12 cellular contexts compared by ENCODE assay signal in genomic region chr13:74930402-74931165, GRCh38.
DNase-seq lines count a peak whose midpoint lies in the region; ATAC-seq and TF ChIP-seq lines count a peak whose summit lies in the region.
"Had no signal": no experiment of that assay in that cellular context is flagged by ENCODE, and none has a peak within 500 bp of the region (broad histone marks: within the 10 kb centered on the region; RNA-seq: fewer than 3 reads in every experiment).

No MANE protein-coding gene starts in this region.

- H3K27me3 ChIP-seq in skeletal muscle satellite cell (ENCODE audit: control insufficient read depth, insufficient read depth, low read length) = no peaks in the 10 kb centered on the region
- H3K27me3 ChIP-seq: neural progenitor cell had no signal

- no peak overlapping the region for H2AFZ ChIP-seq in OCI-LY7 (ENCODE audit: low read length)
- H2AFZ ChIP-seq: neural progenitor cell had no signal

- H3K4me3 ChIP-seq in epithelial cell of esophagus (ENCODE audit: low read length) (no peak overlapping the region), skeletal muscle satellite cell (ENCODE audit: low read length) (no peak overlapping the region), OCI-LY7 (ENCODE audit: low read depth, low read length, poor library complexity, severe bottlenecking) (no peak overlapping the region)
- H3K4me3 ChIP-seq: neural progenitor cell had no signal

- H3K36me3 Mint-ChIP-seq in naive thymus-derived CD8-positive, alpha-beta T cell = no peaks in the 10 kb centered on the region
- H3K36me3 Mint-ChIP-seq: activated naive CD4-positive, alpha-beta T cell treated with anti-CD3 and anti-CD28 coated beads, Interleukin-2, amount 50 U/mL, for 24 hours; IgD-negative memory B cell had no signal

- H3K36me3 ChIP-seq in skeletal muscle satellite cell (ENCODE audit: insufficient read depth, low read length) (no peaks in the 10 kb centered on the region), OCI-LY7 (ENCODE audit: insufficient read depth, low read length) (no peaks in the 10 kb centered on the region)
- H3K36me3 ChIP-seq: neural progenitor cell had no signal

- no peak overlapping the region for H3K9ac ChIP-seq in skeletal muscle satellite cell (ENCODE audit: low read depth, low read length)
- H3K9ac ChIP-seq: neural progenitor cell had no signal

- TF ChIP-seq CTCF in epithelial cell of esophagus (IDR thresholded peaks at IDR 0.05; ENCODE audit: insufficient read depth, low read depth, low read length, missing control alignments) = no peak
- no peak for TF ChIP-seq CTCF in OCI-LY7 (conservative IDR thresholded peaks at IDR 0.05; ENCODE audit: low read length)

- peak; percentile 25 for DNase-seq in NCI-H226
- DNase-seq in epithelial cell of esophagus (ENCODE audit: low read depth) = peak; percentile 81
- no peak for DNase-seq in naive thymus-derived CD8-positive, alpha-beta T cell
- no peak for DNase-seq in OCI-LY7 (ENCODE audit: low spot score)
- DNase-seq: activated CD4-positive, alpha-beta T cell treated with anti-CD3 and anti-CD28 coated beads, Interleukin-2, amount 50 U/mL, for 4 hours; effector memory CD4-positive, alpha-beta T cell had no signal

- H3K27ac ChIP-seq in OCI-LY7 (ENCODE audit: low read depth, low read length, poor library complexity, severe bottlenecking) = no peak overlapping the region
- H3K27ac ChIP-seq: neural progenitor cell had no signal

- H3K4me2 ChIP-seq in skeletal muscle satellite cell (ENCODE audit: low read length) = peak overlapping the region; percentile 15
- H3K4me2 ChIP-seq in OCI-LY7 (ENCODE audit: low read length) = no peak overlapping the region
- H3K4me2 ChIP-seq: neural progenitor cell had no signal

- peaks cover 0 to 23% (median 8%) of the 10 kb centered on the region in 9 donors for H3K9me3 Mint-ChIP-seq in naive thymus-derived CD8-positive, alpha-beta T cell

- no TSS peak for BruUV-seq in OCI-LY7 (replicated peaks; lab: Mats Ljungman, UMichigan)

- H3K79me2 ChIP-seq in OCI-LY7 (ENCODE audit: insufficient read depth, low read depth, low read length) = no peaks in the 10 kb centered on the region

- H3K9me3 ChIP-seq in skeletal muscle satellite cell (replicated peaks; ENCODE audit: low read length) (no peaks in the 10 kb centered on the region), OCI-LY7 (ENCODE audit: low read length) (no peaks in the 10 kb centered on the region)

- intact Hi-C loops in OCI-LY7 (cut with micrococcal nuclease; ENCODE audit: unreplicated experiment) = no loop called here

- H3K4me1 Mint-ChIP-seq in naive thymus-derived CD8-positive, alpha-beta T cell = no peaks in the 10 kb centered on the region
- H3K4me1 Mint-ChIP-seq: activated naive CD4-positive, alpha-beta T cell treated with anti-CD3 and anti-CD28 coated beads, Interleukin-2, amount 50 U/mL, for 24 hours; IgD-negative memory B cell had no signal

- H3K4me1 ChIP-seq in skeletal muscle satellite cell (ENCODE audit: control insufficient read depth, insufficient read depth, low read length) (peaks cover 25% of the 10 kb centered on the region), OCI-LY7 (ENCODE audit: insufficient read depth, low read length, poor library complexity, severe bottlenecking) (no peaks in the 10 kb centered on the region)
- H3K4me1 ChIP-seq: neural progenitor cell had no signal

- H3K27me3 Mint-ChIP-seq in naive thymus-derived CD8-positive, alpha-beta T cell = peaks cover 0 to 16% (median 4%) of the 10 kb centered on the region in 5 donors
- H3K27me3 Mint-ChIP-seq: IgD-negative memory B cell had no signal

- CTCF ChIA-PET in OCI-LY7 (lab: Charles Lee; ENCODE audit: unreplicated experiment) = no interaction called here

- no peak overlapping the region for H3K27ac Mint-ChIP-seq in naive thymus-derived CD8-positive, alpha-beta T cell
- H3K27ac Mint-ChIP-seq: activated naive CD4-positive, alpha-beta T cell treated with anti-CD3 and anti-CD28 coated beads, Interleukin-2, amount 50 U/mL, for 24 hours; IgD-negative memory B cell; neural progenitor cell had no signal

- H3K4me3 Mint-ChIP-seq in naive thymus-derived CD8-positive, alpha-beta T cell = no peak overlapping the region
- H3K4me3 Mint-ChIP-seq: activated naive CD4-positive, alpha-beta T cell treated with anti-CD3 and anti-CD28 coated beads, Interleukin-2, amount 50 U/mL, for 24 hours; IgD-negative memory B cell; neural progenitor cell had no signal

- H4K20me1 ChIP-seq in OCI-LY7 (ENCODE audit: insufficient read depth, low read length) = no peaks in the 10 kb centered on the region

- POLR2A ChIA-PET in naive thymus-derived CD8-positive, alpha-beta T cell (lab: Charles Lee) = no interaction called here
- POLR2A ChIA-PET in OCI-LY7 (lab: Charles Lee) = interaction anchor here (0.6 kb wide), 1 partner anchor 22 kb away, joined by 4 read pairs; no protein-coding TSS in a partner anchor

- ATAC-seq in GM18519 (IDR thresholded peaks at IDR 0.05; ENCODE audit: low FRiP score, unreplicated experiment) = peak; percentile 45
- no peak for ATAC-seq in naive thymus-derived CD8-positive, alpha-beta T cell
- no peak for ATAC-seq in HG02970 (IDR thresholded peaks at IDR 0.05; ENCODE audit: low FRiP score, unreplicated experiment)

- no peaks in the 10 kb centered on the region for H3K9me2 ChIP-seq in OCI-LY7 (ENCODE audit: insufficient read depth, low read length)

Comparison
In these comparisons a context has a peak if more than half of its experiments do, and no peak if none do; other contexts are left out.
1. DNase-seq: peak in NCI-H226 (single experiment) and epithelial cell of esophagus (single experiment); none in naive thymus-derived CD8-positive, alpha-beta T cell (0 of 10) and OCI-LY7 (single experiment).